In the genomic region with DNA sequence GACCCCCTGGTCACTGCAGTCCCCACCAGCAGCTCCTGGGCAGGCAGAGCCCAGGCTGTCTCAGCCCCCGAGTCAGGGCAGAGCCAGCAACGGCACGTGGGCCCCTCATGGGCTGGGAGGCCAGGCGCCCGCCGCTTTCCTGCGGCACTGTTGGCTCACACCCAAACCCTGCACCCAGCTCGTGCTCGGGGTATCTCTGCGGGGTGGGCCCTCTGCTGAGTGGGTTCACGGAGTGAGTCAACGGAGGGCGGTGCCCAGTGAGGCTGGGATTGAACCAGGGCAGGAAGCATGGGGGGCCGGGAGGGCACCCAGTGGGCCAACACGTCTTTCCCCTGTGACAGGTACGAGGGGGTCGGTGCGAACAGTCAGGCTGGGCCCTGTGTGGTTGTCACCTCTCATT, we compare ENCODE assay signal across 11 cellular contexts. TPM values are rescaled to one million over a fixed set of nuclear protein-coding genes. Genes with fewer than 3 reads are reported as not detected.
A peak's percentile ranks its signal among the peaks of the same experiment; 100 is the strongest.
DNase-seq lines count a peak whose midpoint lies in the region; ATAC-seq and TF ChIP-seq lines count a peak whose summit lies in the region.
"Had no signal": no experiment of that assay in that cellular context is flagged by ENCODE, and none has a peak within 500 bp of the region (broad histone marks: within the 10 kb centered on the region; RNA-seq: fewer than 3 reads in every experiment).

No MANE protein-coding gene starts in this region.

- H3K4me1 ChIP-seq in Karpas-422 (ENCODE audit: low read length): peaks cover 16% of the 10 kb centered on the region
- H3K4me1 ChIP-seq in foreskin keratinocyte: no peaks in the 10 kb centered on the region

- H3K27ac Mint-ChIP-seq in immature natural killer cell: peak overlapping the region; percentile 78 to 97 (median 95)
- H3K27ac Mint-ChIP-seq: brain had no signal

- H3K27me3 ChIP-seq in Karpas-422 (ENCODE audit: low read length) (no peaks in the 10 kb centered on the region), foreskin keratinocyte (no peaks in the 10 kb centered on the region)

- ATAC-seq in foreskin keratinocyte: no peak

- H3K9me3 ChIP-seq in Karpas-422 (ENCODE audit: low read length): no peaks in the 10 kb centered on the region

- DNase-seq in activated T-cell treated with anti-CD3 and anti-CD28 coated beads for 48 hours (ENCODE audit: low read depth) (peak; percentile 59), immature natural killer cell (peak; percentile 86), Karpas-422 (no peak), foreskin keratinocyte (no peak), NCI-H510A treated with DMSO at 0.1 percent for 48 hours (lab: John Stamatoyannopoulos, UW) (no peak), GM03348 (ENCODE audit: low spot score) (no peak)
- peak; percentile 62 to 84 for DNase-seq in stimulated activated CD8-positive, alpha-beta memory T cell treated with anti-CD3 and anti-CD28 coated beads, Interleukin-4, amount 100 ng/mL, for 4 hours (ENCODE audit: low read depth in 2 of 2, low spot score in 1 of 2)

- no peak overlapping the region for H2AFZ ChIP-seq in Karpas-422 (ENCODE audit: low read length)

- TF ChIP-seq POLR2A in GM19193 (IDR thresholded peaks at IDR 0.05; ENCODE audit: extremely low read depth, insufficient read depth, insufficient read length): peak; percentile 11

- H3K9me3 Mint-ChIP-seq in immature natural killer cell: no peaks in the 10 kb centered on the region
- H3K9me3 Mint-ChIP-seq: brain had no signal

- H3K4me2 ChIP-seq in Karpas-422 (ENCODE audit: low read depth, low read length, poor library complexity, severe bottlenecking): no peak overlapping the region

- H3K79me2 ChIP-seq in Karpas-422 (ENCODE audit: low read length): no peaks in the 10 kb centered on the region

- H3K36me3 Mint-ChIP-seq in immature natural killer cell: peaks cover 0 to 4% (median 0%) of the 10 kb centered on the region in 3 donors

- H3K9ac ChIP-seq in Karpas-422 (ENCODE audit: low read length): no peak overlapping the region

- no peaks in the 10 kb centered on the region for H3K36me3 ChIP-seq in Karpas-422 (ENCODE audit: insufficient read depth, low read length)

- H3K4me3 Mint-ChIP-seq in immature natural killer cell: peak overlapping the region; percentile 69 to 80 (median 76)
- H3K4me3 Mint-ChIP-seq: brain had no signal

- TF ChIP-seq CTCF in foreskin keratinocyte (conservative IDR thresholded peaks at IDR 0.05): no peak

- H3K27me3 Mint-ChIP-seq in immature natural killer cell (ENCODE audit: low read depth in 3 of 3): peaks cover 32 to 50% (median 32%) of the 10 kb centered on the region in 3 donors
- H3K27me3 Mint-ChIP-seq: brain had no signal

- H3K4me1 Mint-ChIP-seq in immature natural killer cell: peaks cover 72 to 76% of the 10 kb centered on the region in 2 donors
- H3K4me1 Mint-ChIP-seq: brain had no signal

- H3K27ac ChIP-seq in Karpas-422 (ENCODE audit: low read length): no peak overlapping the region
- no peak overlapping the region for H3K27ac ChIP-seq in foreskin keratinocyte

- no peaks in the 10 kb centered on the region for H4K20me1 ChIP-seq in Karpas-422 (ENCODE audit: insufficient read depth, low read depth, low read length)

- no peaks in the 10 kb centered on the region for H3K9me2 ChIP-seq in Karpas-422 (replicated peaks; ENCODE audit: insufficient read depth, low read length)

- no peak overlapping the region for H3K4me3 ChIP-seq in Karpas-422 (ENCODE audit: low read length)

RNA-seq across cellular contexts. Expression of gene ADAP1, which starts 28.9 kb away (rescaled TPM):
- polyA plus RNA-seq in immature natural killer cell: 10 to 100 TPM; 49.7 to 72.1 (median 55.1) TPM
- total RNA-seq in Karpas-422 (2014; rRNA removed; shearing (Covaris generic); ENCODE audit: low replicate concordance): not detected in 2 replicates
- total RNA-seq in foreskin keratinocyte: 5.8 and 7.8 TPM in 2 replicates
- polyA plus RNA-seq in foreskin keratinocyte: 5.1 and 6.9 TPM in 2 replicates

RNA-seq across cellular contexts. Expression of gene GET4, which starts 49.2 kb away (rescaled TPM):
- polyA plus RNA-seq in immature natural killer cell (10 to 100 TPM; 25.3 to 35.6 (median 25.5) TPM), foreskin keratinocyte (40.9 TPM in 2 replicates)
- total RNA-seq in Karpas-422 (2014; rRNA removed; shearing (Covaris generic); ENCODE audit: low replicate concordance): 16.2 and 33.3 TPM in 2 replicates
- 27.0 and 32.1 TPM in 2 replicates for total RNA-seq in foreskin keratinocyte

RNA-seq across cellular contexts. Expression of gene COX19, which starts 49.7 kb away (rescaled TPM):
- polyA plus RNA-seq in immature natural killer cell (10 to 100 TPM; 12.7 to 24.0 (median 18.1) TPM), foreskin keratinocyte (5.6 and 6.1 TPM in 2 replicates)
- 14.5 and 20.5 TPM in 2 replicates for total RNA-seq in Karpas-422 (2014; rRNA removed; shearing (Covaris generic); ENCODE audit: low replicate concordance)
- 5.9 and 6.0 TPM in 2 replicates for total RNA-seq in foreskin keratinocyte

RNA-seq across cellular contexts. Expression of gene CYP2W1, which starts 57.4 kb away (rescaled TPM):
- polyA plus RNA-seq in immature natural killer cell (not detected), foreskin keratinocyte (not detected in 2 replicates)
- total RNA-seq in Karpas-422 (2014; rRNA removed; shearing (Covaris generic); ENCODE audit: low replicate concordance): not detected in 2 replicates
- not detected in 2 replicates for total RNA-seq in foreskin keratinocyte
- total RNA-seq: pulmonary artery endothelial cell; T-helper 1 cell treated with Interleukin-12 subunit alpha and Interleukin-12 subunit beta and Interleukin-4 antibody, amounts not matched to agents 30 ng/mL and 1 ng/mL, for 36 hours had no signal

Comparison
In these comparisons a context has a peak if more than half of its experiments do, and no peak if none do; other contexts are left out.
1. DNase-seq: peak in activated T-cell treated with anti-CD3 and anti-CD28 coated beads for 48 hours (single experiment), immature natural killer cell (3 of 3) and stimulated activated CD8-positive, alpha-beta memory T cell treated with anti-CD3 and anti-CD28 coated beads, Interleukin-4, amount 100 ng/mL, for 4 hours (2 of 2); none in Karpas-422 (single experiment), foreskin keratinocyte (0 of 2), NCI-H510A treated with DMSO at 0.1 percent for 48 hours (single experiment) and GM03348 (single experiment).